Comparison of ENCODE assay signal across 1 cellular context in the genomic region with DNA sequence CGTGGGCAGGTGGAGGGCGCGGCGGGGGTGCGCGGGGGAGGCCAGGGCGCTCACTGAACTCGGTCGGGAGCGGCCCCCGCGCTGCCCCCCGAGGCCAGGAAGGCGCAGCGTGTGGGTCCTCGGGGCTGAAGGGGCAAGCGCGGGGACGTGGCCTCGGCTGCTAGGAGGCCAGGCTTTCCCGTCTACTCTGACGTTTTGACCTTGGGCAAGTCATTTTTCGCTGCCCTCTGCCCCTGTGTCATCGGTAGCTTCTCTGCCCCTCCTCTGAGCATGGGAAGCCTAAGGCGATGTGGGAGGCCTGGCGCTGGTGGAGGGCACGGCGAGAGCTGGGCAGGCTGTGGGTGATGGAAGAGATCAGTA.
A peak's percentile ranks its signal among the peaks of the same experiment; 100 is the strongest.
TF ChIP-seq lines count a peak whose summit lies in the region.

No MANE protein-coding gene starts in this region.

TF ChIP-seq in GM12878, 131 proteins besides CTCF, POLR2A, EP300 and RAD21:
- no peak for TF ChIP-seq SMAD5 (IDR thresholded peaks at IDR 0.05; ENCODE audit: low read depth)
- no peak for TF ChIP-seq BHLHE40 (IDR thresholded peaks at IDR 0.05; ENCODE audit: borderline replicate concordance in 1 of 2, low read depth in 2 of 2, low read length in 1 of 2)
- TF ChIP-seq NFYA (IDR thresholded peaks at IDR 0.05; ENCODE audit: borderline replicate concordance, low read depth, low read length) = no peak
- TF ChIP-seq SMARCA5 (IDR thresholded peaks at IDR 0.05) = 0 out of 2 replicates have a peak, but pooled peaks have one; percentile 8
- 0 out of 2 replicates have a peak, but pooled peaks have one; percentile 0 for TF ChIP-seq TCF12 (IDR thresholded peaks at IDR 0.05; ENCODE audit: low read depth, low read length)
- TF ChIP-seq, protein P1, sequence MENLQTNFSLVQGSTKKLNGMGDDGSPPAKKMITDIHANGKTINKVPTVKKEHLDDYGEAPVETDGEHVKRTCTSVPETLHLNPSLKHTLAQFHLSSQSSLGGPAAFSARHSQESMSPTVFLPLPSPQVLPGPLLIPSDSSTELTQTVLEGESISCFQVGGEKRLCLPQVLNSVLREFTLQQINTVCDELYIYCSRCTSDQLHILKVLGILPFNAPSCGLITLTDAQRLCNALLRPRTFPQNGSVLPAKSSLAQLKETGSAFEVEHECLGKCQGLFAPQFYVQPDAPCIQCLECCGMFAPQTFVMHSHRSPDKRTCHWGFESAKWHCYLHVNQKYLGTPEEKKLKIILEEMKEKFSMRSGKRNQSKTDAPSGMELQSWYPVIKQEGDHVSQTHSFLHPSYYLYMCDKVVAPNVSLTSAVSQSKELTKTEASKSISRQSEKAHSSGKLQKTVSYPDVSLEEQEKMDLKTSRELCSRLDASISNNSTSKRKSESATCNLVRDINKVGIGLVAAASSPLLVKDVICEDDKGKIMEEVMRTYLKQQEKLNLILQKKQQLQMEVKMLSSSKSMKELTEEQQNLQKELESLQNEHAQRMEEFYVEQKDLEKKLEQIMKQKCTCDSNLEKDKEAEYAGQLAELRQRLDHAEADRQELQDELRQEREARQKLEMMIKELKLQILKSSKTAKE (IDR thresholded peaks at IDR 0.05; ENCODE audit: low read depth, poor library complexity, severe bottlenecking) = no peak
- TF ChIP-seq CREM (IDR thresholded peaks at IDR 0.05; ENCODE audit: low read depth) = no peak
- no peak for TF ChIP-seq PML (IDR thresholded peaks at IDR 0.05; ENCODE audit: low read length)
- no peak for TF ChIP-seq RUNX3 (IDR thresholded peaks at IDR 0.05; ENCODE audit: low read length)
- TF ChIP-seq CEBPB (IDR thresholded peaks at IDR 0.05; ENCODE audit: borderline replicate concordance in 1 of 2, low read depth in 2 of 2, low read length in 2 of 2) = no peak
- no peak for TF ChIP-seq MXI1 (IDR thresholded peaks at IDR 0.05; ENCODE audit: low read depth, low read length)
- TF ChIP-seq CBFB (IDR thresholded peaks at IDR 0.05; ENCODE audit: low read depth) = no peak
- TF ChIP-seq CREB1 (IDR thresholded peaks at IDR 0.05; ENCODE audit: low read depth) = no peak
- TF ChIP-seq WRNIP1 (IDR thresholded peaks at IDR 0.05; ENCODE audit: borderline replicate concordance, low read depth, low read length) = no peak
- peak; percentile 30; the same call in 1 of the 2 replicates for TF ChIP-seq NR2F1 (conservative IDR thresholded peaks at IDR 0.05)
- TF ChIP-seq, protein P2, sequence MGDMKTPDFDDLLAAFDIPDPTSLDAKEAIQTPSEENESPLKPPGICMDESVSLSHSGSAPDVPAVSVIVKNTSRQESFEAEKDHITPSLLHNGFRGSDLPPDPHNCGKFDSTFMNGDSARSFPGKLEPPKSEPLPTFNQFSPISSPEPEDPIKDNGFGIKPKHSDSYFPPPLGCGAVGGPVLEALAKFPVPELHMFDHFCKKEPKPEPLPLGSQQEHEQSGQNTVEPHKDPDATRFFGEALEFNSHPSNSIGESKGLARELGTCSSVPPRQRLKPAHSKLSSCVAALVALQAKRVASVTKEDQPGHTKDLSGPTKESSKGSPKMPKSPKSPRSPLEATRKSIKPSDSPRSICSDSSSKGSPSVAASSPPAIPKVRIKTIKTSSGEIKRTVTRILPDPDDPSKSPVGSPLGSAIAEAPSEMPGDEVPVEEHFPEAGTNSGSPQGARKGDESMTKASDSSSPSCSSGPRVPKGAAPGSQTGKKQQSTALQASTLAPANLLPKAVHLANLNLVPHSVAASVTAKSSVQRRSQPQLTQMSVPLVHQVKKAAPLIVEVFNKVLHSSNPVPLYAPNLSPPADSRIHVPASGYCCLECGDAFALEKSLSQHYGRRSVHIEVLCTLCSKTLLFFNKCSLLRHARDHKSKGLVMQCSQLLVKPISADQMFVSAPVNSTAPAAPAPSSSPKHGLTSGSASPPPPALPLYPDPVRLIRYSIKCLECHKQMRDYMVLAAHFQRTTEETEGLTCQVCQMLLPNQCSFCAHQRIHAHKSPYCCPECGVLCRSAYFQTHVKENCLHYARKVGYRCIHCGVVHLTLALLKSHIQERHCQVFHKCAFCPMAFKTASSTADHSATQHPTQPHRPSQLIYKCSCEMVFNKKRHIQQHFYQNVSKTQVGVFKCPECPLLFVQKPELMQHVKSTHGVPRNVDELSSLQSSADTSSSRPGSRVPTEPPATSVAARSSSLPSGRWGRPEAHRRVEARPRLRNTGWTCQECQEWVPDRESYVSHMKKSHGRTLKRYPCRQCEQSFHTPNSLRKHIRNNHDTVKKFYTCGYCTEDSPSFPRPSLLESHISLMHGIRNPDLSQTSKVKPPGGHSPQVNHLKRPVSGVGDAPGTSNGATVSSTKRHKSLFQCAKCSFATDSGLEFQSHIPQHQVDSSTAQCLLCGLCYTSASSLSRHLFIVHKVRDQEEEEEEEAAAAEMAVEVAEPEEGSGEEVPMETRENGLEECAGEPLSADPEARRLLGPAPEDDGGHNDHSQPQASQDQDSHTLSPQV (IDR thresholded peaks at IDR 0.05) = no peak
